Comparison of ENCODE assay signal across 9 cellular contexts in genomic region chr1:206503591-206504362, GRCh38. TPM values are rescaled to one million over a fixed set of nuclear protein-coding genes. Genes with fewer than 3 reads are reported as not detected.
A peak's percentile ranks its signal among the peaks of the same experiment; 100 is the strongest.
DNase-seq lines count a peak whose midpoint lies in the region; ATAC-seq and TF ChIP-seq lines count a peak whose summit lies in the region.
"Had no signal": no experiment of that assay in that cellular context is flagged by ENCODE, and none has a peak within 500 bp of the region (broad histone marks: within the 10 kb centered on the region; RNA-seq: fewer than 3 reads in every experiment).

No MANE protein-coding gene starts in this region.

- peak overlapping the region in 1 of 2 experiments; percentile 86 for H3K18ac ChIP-seq in mesenchymal stem cell (ENCODE audit: low read depth in 1 of 2, low read length in 2 of 2)

- no peaks in the 10 kb centered on the region for H3K36me3 ChIP-seq in ascending aorta
- peaks cover under 1 to 2% of the 10 kb centered on the region in 2 experiments for H3K36me3 ChIP-seq in mesenchymal stem cell (ENCODE audit: control insufficient read depth in 1 of 2, insufficient read depth in 2 of 2, low read depth in 1 of 2, low read length in 2 of 2)
- H3K36me3 ChIP-seq in endodermal cell (ENCODE audit: control insufficient read depth, insufficient read depth, low read length), result no peaks in the 10 kb centered on the region

- H3K4me3 Mint-ChIP-seq in endodermal cell, result no peak overlapping the region

- no peak overlapping the region for H4K91ac ChIP-seq in mesenchymal stem cell (ENCODE audit: low read length)

- H3K4me2 ChIP-seq in mesenchymal stem cell (ENCODE audit: low read length, poor library complexity, severe bottlenecking), result no peak overlapping the region

- no peaks in the 10 kb centered on the region for H3K79me1 ChIP-seq in mesenchymal stem cell (replicated peaks; ENCODE audit: low read length, poor library complexity, severe bottlenecking)

- ATAC-seq in HG02588 (IDR thresholded peaks at IDR 0.05; ENCODE audit: unreplicated experiment), result peak; percentile 54

- H3K9me3 ChIP-seq in ascending aorta (no peaks in the 10 kb centered on the region), mesenchymal stem cell (ENCODE audit: control insufficient read depth, low read length) (no peaks in the 10 kb centered on the region), endodermal cell (ENCODE audit: control insufficient read depth, low read length) (no peaks in the 10 kb centered on the region)

- H3K23ac ChIP-seq in mesenchymal stem cell (ENCODE audit: low read length in 2 of 2), result no peak overlapping the region

- peak overlapping the region; percentile 8 to 85 for H3K27ac ChIP-seq in ascending aorta
- H3K27ac ChIP-seq in mesenchymal stem cell (ENCODE audit: low read length, poor library complexity, severe bottlenecking), result no peak overlapping the region
- no peak overlapping the region for H3K27ac ChIP-seq in endodermal cell (ENCODE audit: low read depth, low read length)
- H3K27ac ChIP-seq: 22Rv1 had no signal

- H3K27me3 ChIP-seq in ascending aorta (no peaks in the 10 kb centered on the region), mesenchymal stem cell (ENCODE audit: control insufficient read depth in 1 of 2, insufficient read depth in 1 of 2, low read length in 2 of 2) (peaks cover 0 to 34% of the 10 kb centered on the region in 2 experiments), endodermal cell (ENCODE audit: control insufficient read depth, insufficient read depth, low read length, poor library complexity, severe bottlenecking) (peaks cover 63% of the 10 kb centered on the region)

- H2AFZ ChIP-seq in mesenchymal stem cell (ENCODE audit: low read depth, low read length), result no peak overlapping the region

- no peak overlapping the region for H2AK5ac ChIP-seq in mesenchymal stem cell (ENCODE audit: low read length, severe bottlenecking)

- intact Hi-C loops in ascending aorta (cut with DNase I), result loop anchor here (1.0 to 10.0 kb wide), 5 partner anchors 13 to 1721 kb away; partner anchors contain the start of genes PFKFB2 and YOD1

- H3K4me1 ChIP-seq in ascending aorta (peaks cover 8 to 55% of the 10 kb centered on the region in 2 donors), mesenchymal stem cell (ENCODE audit: control insufficient read depth, insufficient read depth, low read depth, low read length) (peaks cover 29% of the 10 kb centered on the region), endodermal cell (ENCODE audit: control insufficient read depth, insufficient read depth, low read length) (no peaks in the 10 kb centered on the region)

- H3K27me3 Mint-ChIP-seq in endodermal cell (ENCODE audit: insufficient read depth), result peaks cover 66% of the 10 kb centered on the region

- H3K36me3 Mint-ChIP-seq in endodermal cell (ENCODE audit: low read depth), result no peaks in the 10 kb centered on the region

- peak overlapping the region in 1 of 2 experiments; percentile 73 for H3K4ac ChIP-seq in mesenchymal stem cell (ENCODE audit: low read depth in 1 of 2, low read length in 2 of 2)

- H3K14ac ChIP-seq in mesenchymal stem cell (ENCODE audit: low read length in 2 of 2), result no peak overlapping the region

- H2BK5ac ChIP-seq in mesenchymal stem cell (ENCODE audit: low read depth, low read length, poor library complexity, severe bottlenecking), result no peak overlapping the region

- H3K27ac Mint-ChIP-seq in endodermal cell, result no peak overlapping the region

- H3K4me1 Mint-ChIP-seq in endodermal cell, result peaks cover 4% of the 10 kb centered on the region

- no peak overlapping the region for H4K8ac ChIP-seq in mesenchymal stem cell (ENCODE audit: low read length)

- WGBS in mesenchymal stem cell, result 63% methylated on average over 7 of the region's 8 CpGs
- WGBS in endodermal cell (ENCODE audit: insufficient coverage in 1 of 2, insufficient read length in 1 of 2), 2 experiments, result 76 to 80% methylated on average over 1 to 8 of the region's 8 CpGs

- H3K4me3 ChIP-seq in ascending aorta (no peak overlapping the region), mesenchymal stem cell (ENCODE audit: insufficient read depth in 1 of 2, low read depth in 1 of 2, low read length in 2 of 2) (peak overlapping the region in 1 of 2 experiments; percentile 52), endodermal cell (ENCODE audit: low read length) (no peak overlapping the region)

- H2BK15ac ChIP-seq in mesenchymal stem cell (ENCODE audit: low read depth, poor library complexity, severe bottlenecking), result no peak overlapping the region

- H3K9ac ChIP-seq in mesenchymal stem cell (ENCODE audit: low read length), result peak overlapping the region; percentile 69
- H3K9ac ChIP-seq in endodermal cell (ENCODE audit: extremely low read depth, low read length, poor library complexity, severe bottlenecking), result no peak overlapping the region

- H3K9me3 Mint-ChIP-seq in endodermal cell, result no peaks in the 10 kb centered on the region

- no peak overlapping the region for H2BK120ac ChIP-seq in mesenchymal stem cell (ENCODE audit: low read depth, low read length)

- DNase-seq in DMS 273 (lab: John Stamatoyannopoulos, UW; ENCODE audit: unreplicated experiment) (peak; percentile 30), DMS 273 treated with DMSO at 0.1 percent for 48 hours (lab: John Stamatoyannopoulos, UW) (no peak), OCI-M1 (lab: John Stamatoyannopoulos, UW) (peak; percentile 94), ascending aorta (ENCODE audit: low spot score in 2 of 2) (peak in 1 of 2 donors; percentile 91), mesenchymal stem cell (peak; percentile 98), NCI-H446 (lab: John Stamatoyannopoulos, UW) (no peak), endodermal cell (no peak)

- TF ChIP-seq CTCF in ascending aorta (IDR thresholded peaks at IDR 0.05) (no peak), endodermal cell (conservative IDR thresholded peaks at IDR 0.05) (no peak)

- no peak overlapping the region for H2BK12ac ChIP-seq in mesenchymal stem cell (ENCODE audit: low read length in 2 of 2)

RNA-seq across cellular contexts. Expression of gene RASSF5, which starts 3.6 kb away (rescaled TPM):
- total RNA-seq in ascending aorta (8.9 TPM), endodermal cell (under 1 TPM; 0.20 to 0.26 TPM)
- 0.93 TPM for polyA plus RNA-seq in mesenchymal stem cell (2013, experiment 1 of 2)
- polyA plus RNA-seq in mesenchymal stem cell (2013, experiment 2 of 2), result 1.2 TPM
- 0.50 TPM for polyA plus RNA-seq in endodermal cell (2013, experiment 1 of 2)
- polyA plus RNA-seq in endodermal cell (2013, experiment 2 of 2), result 0.75 TPM

RNA-seq across cellular contexts. Expression of gene IKBKE, which starts 33.5 kb away (rescaled TPM):
- 6.3 TPM for total RNA-seq in ascending aorta
- polyA plus RNA-seq in mesenchymal stem cell (2013, experiment 1 of 2), result 15.5 TPM
- 15.3 TPM for polyA plus RNA-seq in mesenchymal stem cell (2013, experiment 2 of 2)
- total RNA-seq in endodermal cell, result 1 to 10 TPM; 5.0 to 8.5 TPM
- polyA plus RNA-seq in endodermal cell (2013, experiment 1 of 2), result 2.7 TPM
- 1.9 TPM for polyA plus RNA-seq in endodermal cell (2013, experiment 2 of 2)

Comparison
In these comparisons a context has a peak if more than half of its experiments do, and no peak if none do; other contexts are left out.
1. DNase-seq: peak in DMS 273 (single experiment), OCI-M1 (single experiment) and mesenchymal stem cell (single experiment); none in DMS 273 treated with DMSO at 0.1 percent for 48 hours (single experiment), NCI-H446 (0 of 2) and endodermal cell (single experiment).
2. H3K27ac ChIP-seq: peak in ascending aorta (2 of 2); none in mesenchymal stem cell (single experiment) and endodermal cell (single experiment).